21 cellular contexts compared by ENCODE assay signal in genomic region chr5:132406144-132406783, GRCh38. TPM values are rescaled to one million over a fixed set of nuclear protein-coding genes. Genes with fewer than 3 reads are reported as not detected.
DNase-seq lines count a peak whose midpoint lies in the region; ATAC-seq and TF ChIP-seq lines count a peak whose summit lies in the region.
"Had no signal": no experiment of that assay in that cellular context is flagged by ENCODE, and none has a peak within 500 bp of the region (broad histone marks: within the 10 kb centered on the region; RNA-seq: fewer than 3 reads in every experiment).

No MANE protein-coding gene starts in this region.

- H3K4me3 ChIP-seq in CD4-positive, alpha-beta memory T cell (ENCODE audit: low read length in 2 of 2): no peak overlapping the region
- H3K4me3 ChIP-seq in coronary artery (no peak overlapping the region), breast epithelium (no peak overlapping the region), psoas muscle (no peak overlapping the region), ovary (no peak overlapping the region)
- H3K4me3 ChIP-seq: A549, GM23338, lung had no signal

- peaks cover 54% of the 10 kb centered on the region for H3K4me1 ChIP-seq in CD4-positive, alpha-beta memory T cell (ENCODE audit: insufficient read depth, low read length)
- H3K4me1 ChIP-seq in breast epithelium: peaks cover 0 to 4% of the 10 kb centered on the region in 2 donors
- peaks cover 10% of the 10 kb centered on the region for H3K4me1 ChIP-seq in psoas muscle
- peaks cover 9% of the 10 kb centered on the region for H3K4me1 ChIP-seq in ovary (ENCODE audit: insufficient read depth)

- POLR2A ChIA-PET in activated CD4-positive, alpha-beta T cell treated with anti-CD3 and anti-CD28 coated beads for 36 hours (lab: Charles Lee): interaction anchor here (0.7 to 2.3 kb wide), 4 partner anchors 71 to 82 kb away, joined by 3 to 10 read pairs (median 4); no protein-coding TSS in a partner anchor
- POLR2A ChIA-PET in activated CD4-positive, alpha-beta T cell treated with anti-CD3 and anti-CD28 coated beads, Interleukin-2, amount 10 ng/mL, durations not matched to agents 7 days and 5 days (lab: Charles Lee): interaction anchor here (0.6 kb wide), 1 partner anchor 79 kb away, joined by 4 read pairs; no protein-coding TSS in a partner anchor
- POLR2A ChIA-PET in CD4-positive, alpha-beta memory T cell (lab: Charles Lee; ENCODE audit: partially characterized antibody): interaction anchor here (0.7 to 8.6 kb wide), 9 partner anchors 10 to 86 kb away, joined by 3 to 592 read pairs (median 6); partner anchors contain the start of gene IRF1

- WGBS in psoas muscle, 3 donors: 84 to 88% (median 86%) methylated on average over 4 of the region's 4 CpGs
- 88 to 96% (median 88%) methylated on average over 4 of the region's 4 CpGs for WGBS in ovary, 3 donors

- no peaks in the 10 kb centered on the region for H3K9me3 Mint-ChIP-seq in activated CD4-positive, alpha-beta T cell treated with anti-CD3 and anti-CD28 coated beads for 36 hours (ENCODE audit: low read depth)
- peaks cover 13% of the 10 kb centered on the region for H3K9me3 Mint-ChIP-seq in activated CD4-positive, alpha-beta T cell treated with anti-CD3 and anti-CD28 coated beads, Interleukin-2, amount 10 ng/mL, durations not matched to agents 7 days and 5 days
- H3K9me3 Mint-ChIP-seq in CD4-positive, alpha-beta memory T cell: no peaks in the 10 kb centered on the region
- no peaks in the 10 kb centered on the region for H3K9me3 Mint-ChIP-seq in natural killer cell treated with Interleukin-12 subunit alpha and Interleukin-12 subunit beta and Interleukin-15 and Interleukin-18, amount 100 ng/mL, for 72 hours

- peak overlapping the region; percentile 99 for H3K27ac ChIP-seq in CD4-positive, alpha-beta memory T cell (ENCODE audit: low read depth, low read length)
- no peak overlapping the region for H3K27ac ChIP-seq in coronary artery
- H3K27ac ChIP-seq in breast epithelium: peak overlapping the region in 1 of 2 donors; percentile 16
- no peak overlapping the region for H3K27ac ChIP-seq in psoas muscle
- H3K27ac ChIP-seq in ovary: no peak overlapping the region
- H3K27ac ChIP-seq: A549 had no signal

- no peaks in the 10 kb centered on the region for H3K36me3 ChIP-seq in CD4-positive, alpha-beta memory T cell (ENCODE audit: insufficient read depth, low read length)
- H3K36me3 ChIP-seq in breast epithelium: no peaks in the 10 kb centered on the region
- H3K36me3 ChIP-seq in psoas muscle (ENCODE audit: insufficient read depth in 1 of 2, low read depth in 1 of 2): no peaks in the 10 kb centered on the region
- H3K36me3 ChIP-seq in ovary: no peaks in the 10 kb centered on the region

- TF ChIP-seq CTCF in coronary artery (IDR thresholded peaks at IDR 0.05) (no peak), breast epithelium (IDR thresholded peaks at IDR 0.05) (no peak), psoas muscle (IDR thresholded peaks at IDR 0.05) (no peak), ovary (IDR thresholded peaks at IDR 0.05) (no peak)

- no peak for TF ChIP-seq POLR2A in breast epithelium (IDR thresholded peaks at IDR 0.05)
- no peak for TF ChIP-seq POLR2A in ovary (IDR thresholded peaks at IDR 0.05)

- H3K4me1 Mint-ChIP-seq in activated CD4-positive, alpha-beta T cell treated with anti-CD3 and anti-CD28 coated beads for 36 hours: peaks cover 46% of the 10 kb centered on the region
- H3K4me1 Mint-ChIP-seq in activated CD4-positive, alpha-beta T cell treated with anti-CD3 and anti-CD28 coated beads, Interleukin-2, amount 10 ng/mL, durations not matched to agents 7 days and 5 days: peaks cover 39% of the 10 kb centered on the region
- H3K4me1 Mint-ChIP-seq in CD4-positive, alpha-beta memory T cell: peaks cover 56 to 84% (median 69%) of the 10 kb centered on the region in 4 donors
- peaks cover 27 to 53% of the 10 kb centered on the region in 2 donors for H3K4me1 Mint-ChIP-seq in natural killer cell treated with Interleukin-12 subunit alpha and Interleukin-12 subunit beta and Interleukin-15 and Interleukin-18, amount 100 ng/mL, for 72 hours (ENCODE audit: low read depth in 2 of 2)

- H3K27ac Mint-ChIP-seq in activated CD4-positive, alpha-beta T cell treated with anti-CD3 and anti-CD28 coated beads for 36 hours: peak overlapping the region; percentile 29
- no peak overlapping the region for H3K27ac Mint-ChIP-seq in activated CD4-positive, alpha-beta T cell treated with anti-CD3 and anti-CD28 coated beads, Interleukin-2, amount 10 ng/mL, durations not matched to agents 7 days and 5 days
- peak overlapping the region; percentile 84 to 100 (median 94) for H3K27ac Mint-ChIP-seq in CD4-positive, alpha-beta memory T cell
- H3K27ac Mint-ChIP-seq in natural killer cell treated with Interleukin-12 subunit alpha and Interleukin-12 subunit beta and Interleukin-15 and Interleukin-18, amount 100 ng/mL, for 72 hours: peak overlapping the region; percentile 80 to 99
- H3K27ac Mint-ChIP-seq: GM23338; stimulated activated naive CD8-positive, alpha-beta T cell treated with anti-CD3 and anti-CD28 coated beads, Interleukin-15, amount 100 ng/mL, for 72 hours; T-helper 2 cell treated with Interferon-gamma antibody and Interleukin-4, amounts not matched to agents 5 μg/mL and 100 μg/mL, for 36 hours had no signal

- TF ChIP-seq EP300 in ovary (IDR thresholded peaks at IDR 0.05): no peak

- peak; percentile 30 for ATAC-seq in activated CD4-positive, alpha-beta T cell treated with anti-CD3 and anti-CD28 coated beads for 36 hours
- ATAC-seq in natural killer cell treated with Interleukin-12 subunit alpha and Interleukin-12 subunit beta and Interleukin-15 and Interleukin-18, amount 100 ng/mL, for 72 hours: no peak
- no peak for ATAC-seq in psoas muscle
- ATAC-seq: A549; GM23338; stimulated activated naive CD8-positive, alpha-beta T cell treated with anti-CD3 and anti-CD28 coated beads, Interleukin-15, amount 100 ng/mL, for 72 hours had no signal

- DNase-seq in activated CD4-positive, alpha-beta T cell treated with anti-CD3 and anti-CD28 coated beads for 36 hours: no peak
- no peak for DNase-seq in activated CD4-positive, alpha-beta T cell treated with anti-CD3 and anti-CD28 coated beads, Interleukin-2, amount 10 ng/mL, durations not matched to agents 7 days and 5 days
- DNase-seq in CD4-positive, alpha-beta memory T cell: no peak
- peak; percentile 50 for DNase-seq in coronary artery (ENCODE audit: low spot score)
- no peak for DNase-seq in natural killer cell treated with Interleukin-12 subunit alpha and Interleukin-12 subunit beta and Interleukin-15 and Interleukin-18, amount 100 ng/mL, for 72 hours (ENCODE audit: low spot score)
- no peak for DNase-seq in breast epithelium (ENCODE audit: low spot score in 2 of 2)
- DNase-seq in psoas muscle: no peak
- no peak for DNase-seq in ovary
- DNase-seq: activated CD8-positive, alpha-beta memory T cell treated with anti-CD3 and anti-CD28 coated beads for 24 hours; NCI-H2171 treated with DMSO at 0.1 percent for 48 hours; NCI-H748 treated with DMSO at 0.1 percent for 48 hours; occipital lobe; SK-N-SH; small intestine; stimulated activated CD4-positive, alpha-beta T cell treated with anti-CD3 and anti-CD28 coated beads, Interleukin-4, amount 100 ng/mL, for 1 hour; stimulated activated naive CD8-positive, alpha-beta T cell treated with anti-CD3 and anti-CD28 coated beads, Interleukin-15, amount 100 ng/mL, for 72 hours; trophoblast cell had no signal

- H3K4me3 Mint-ChIP-seq in activated CD4-positive, alpha-beta T cell treated with anti-CD3 and anti-CD28 coated beads for 36 hours: no peak overlapping the region
- no peak overlapping the region for H3K4me3 Mint-ChIP-seq in activated CD4-positive, alpha-beta T cell treated with anti-CD3 and anti-CD28 coated beads, Interleukin-2, amount 10 ng/mL, durations not matched to agents 7 days and 5 days
- H3K4me3 Mint-ChIP-seq in CD4-positive, alpha-beta memory T cell: peak overlapping the region in 3 of 8 donors; percentile 36 to 81 (median 44)
- H3K4me3 Mint-ChIP-seq in natural killer cell treated with Interleukin-12 subunit alpha and Interleukin-12 subunit beta and Interleukin-15 and Interleukin-18, amount 100 ng/mL, for 72 hours: no peak overlapping the region
- H3K4me3 Mint-ChIP-seq: GM23338; stimulated activated naive CD8-positive, alpha-beta T cell treated with anti-CD3 and anti-CD28 coated beads, Interleukin-15, amount 100 ng/mL, for 72 hours; T-helper 2 cell treated with Interferon-gamma antibody and Interleukin-4, amounts not matched to agents 5 μg/mL and 100 μg/mL, for 36 hours had no signal

- H3K9me3 ChIP-seq in CD4-positive, alpha-beta memory T cell (ENCODE audit: control insufficient read depth in 1 of 2, low read length in 2 of 2): no peaks in the 10 kb centered on the region
- H3K9me3 ChIP-seq in breast epithelium (no peaks in the 10 kb centered on the region), psoas muscle (no peaks in the 10 kb centered on the region), ovary (no peaks in the 10 kb centered on the region)
- H3K9me3 ChIP-seq: A549, SK-N-SH had no signal

- no peaks in the 10 kb centered on the region for H3K36me3 Mint-ChIP-seq in activated CD4-positive, alpha-beta T cell treated with anti-CD3 and anti-CD28 coated beads for 36 hours (ENCODE audit: low read depth)
- peaks cover 42% of the 10 kb centered on the region for H3K36me3 Mint-ChIP-seq in activated CD4-positive, alpha-beta T cell treated with anti-CD3 and anti-CD28 coated beads, Interleukin-2, amount 10 ng/mL, durations not matched to agents 7 days and 5 days (ENCODE audit: low read depth)
- peaks cover 0 to 5% of the 10 kb centered on the region in 2 donors for H3K36me3 Mint-ChIP-seq in CD4-positive, alpha-beta memory T cell
- H3K36me3 Mint-ChIP-seq in natural killer cell treated with Interleukin-12 subunit alpha and Interleukin-12 subunit beta and Interleukin-15 and Interleukin-18, amount 100 ng/mL, for 72 hours: peaks cover 6% of the 10 kb centered on the region

- intact Hi-C loops in activated CD4-positive, alpha-beta T cell treated with anti-CD3 and anti-CD28 coated beads for 36 hours (cut with DNase I, micrococcal nuclease): no loop called here
- intact Hi-C loops in CD4-positive, alpha-beta memory T cell (cut with micrococcal nuclease): no loop called here
- intact Hi-C loops in breast epithelium (cut with DNase I; ENCODE audit: low total_unique reads) (no loop called here), psoas muscle (cut with DNase I) (no loop called here), ovary (cut with DNase I) (no loop called here)

- no peaks in the 10 kb centered on the region for H3K27me3 Mint-ChIP-seq in activated CD4-positive, alpha-beta T cell treated with anti-CD3 and anti-CD28 coated beads for 36 hours
- H3K27me3 Mint-ChIP-seq in activated CD4-positive, alpha-beta T cell treated with anti-CD3 and anti-CD28 coated beads, Interleukin-2, amount 10 ng/mL, durations not matched to agents 7 days and 5 days: no peaks in the 10 kb centered on the region
- H3K27me3 Mint-ChIP-seq in CD4-positive, alpha-beta memory T cell: no peaks in the 10 kb centered on the region
- H3K27me3 Mint-ChIP-seq in natural killer cell treated with Interleukin-12 subunit alpha and Interleukin-12 subunit beta and Interleukin-15 and Interleukin-18, amount 100 ng/mL, for 72 hours: no peaks in the 10 kb centered on the region
- H3K27me3 Mint-ChIP-seq: stimulated activated naive CD8-positive, alpha-beta T cell treated with anti-CD3 and anti-CD28 coated beads, Interleukin-15, amount 100 ng/mL, for 72 hours had no signal

- CTCF ChIA-PET in activated CD4-positive, alpha-beta T cell treated with anti-CD3 and anti-CD28 coated beads for 36 hours (lab: Charles Lee): interaction anchor here (0.6 to 3.2 kb wide), 12 partner anchors 9 to 257 kb away, joined by 3 to 14 read pairs (median 4); no protein-coding TSS in a partner anchor
- CTCF ChIA-PET in activated CD4-positive, alpha-beta T cell treated with anti-CD3 and anti-CD28 coated beads, Interleukin-2, amount 10 ng/mL, durations not matched to agents 7 days and 5 days (lab: Charles Lee): interaction anchor here (1.0 to 2.3 kb wide), 6 partner anchors 11 to 95 kb away, joined by 3 to 10 read pairs (median 4); no protein-coding TSS in a partner anchor
- CTCF ChIA-PET in CD4-positive, alpha-beta memory T cell (lab: Charles Lee; ENCODE audit: partially characterized antibody): interaction anchor here (0.7 to 9.6 kb wide), 8 partner anchors 9 to 94 kb away, joined by 3 to 141 read pairs (median 6); partner anchors contain the start of gene IRF1

- no peaks in the 10 kb centered on the region for H3K27me3 ChIP-seq in CD4-positive, alpha-beta memory T cell (ENCODE audit: insufficient read depth, low read length)
- H3K27me3 ChIP-seq in breast epithelium (no peaks in the 10 kb centered on the region), psoas muscle (ENCODE audit: insufficient read depth in 3 of 3, low read length in 2 of 3) (no peaks in the 10 kb centered on the region), ovary (no peaks in the 10 kb centered on the region)

RNA-seq across cellular contexts. Expression of gene SLC22A5, which starts 36.8 kb away (rescaled TPM):
- 1 to 10 TPM; 3.7 to 4.9 TPM for total RNA-seq in activated CD4-positive, alpha-beta T cell treated with anti-CD3 and anti-CD28 coated beads for 36 hours
- total RNA-seq in activated CD4-positive, alpha-beta T cell treated with anti-CD3 and anti-CD28 coated beads, Interleukin-2, amount 10 ng/mL, durations not matched to agents 7 days and 5 days: 1 to 10 TPM; 3.2 to 3.6 TPM
- total RNA-seq in CD4-positive, alpha-beta memory T cell: 1 to 10 TPM; 8.9 to 10.0 TPM
- 1 to 10 TPM; 1.9 to 2.9 TPM for polyA plus RNA-seq in CD4-positive, alpha-beta memory T cell
- 1 to 10 TPM; 3.5 to 6.4 TPM for total RNA-seq in natural killer cell treated with Interleukin-12 subunit alpha and Interleukin-12 subunit beta and Interleukin-15 and Interleukin-18, amount 100 ng/mL, for 72 hours
- total RNA-seq in breast epithelium (10 to 100 TPM in 2 of 3 donors, 1 to 10 TPM in 1; 6.6 to 31.5 (median 23.3) TPM), psoas muscle (100 to 1,000 TPM in 1 of 4 donors, 10 to 100 TPM in 3; 26.6 to 145 (median 74.7) TPM), ovary (10 to 100 TPM in 6 of 7 donors, 1 to 10 TPM in 1; 8.7 to 37.5 (median 10.6) TPM)
- polyA plus RNA-seq in psoas muscle (10 to 100 TPM; 37.7 to 93.7 (median 60.6) TPM), ovary (10 to 100 TPM in 1 of 2 donors, 1 to 10 TPM in 1; 5.2 to 10.4 TPM)
